Comparison of ENCODE assay signal across 12 cellular contexts in the genomic region with DNA sequence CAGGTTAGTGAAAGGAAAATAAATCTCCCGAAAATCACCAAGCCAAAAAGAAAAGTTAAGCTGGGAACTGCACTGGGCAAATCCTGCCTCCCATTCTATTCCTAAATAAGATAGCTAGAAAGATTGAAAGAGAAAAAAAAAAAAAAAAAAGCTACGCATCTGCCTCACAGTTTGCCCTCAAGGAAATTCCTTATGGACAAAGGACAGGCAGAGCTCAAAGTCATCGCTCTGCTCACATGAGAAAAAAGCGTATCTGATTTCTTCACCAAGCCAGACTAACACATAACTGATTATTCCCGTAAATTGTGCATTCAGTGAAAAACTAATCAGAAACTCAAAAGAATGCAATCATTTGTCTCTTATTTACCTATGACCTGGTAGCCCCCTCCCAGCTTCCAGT.
"Had no signal": no experiment of that assay in that cellular context is flagged by ENCODE, and none has a peak within 500 bp of the region (broad histone marks: within the 10 kb centered on the region; RNA-seq: fewer than 3 reads in every experiment).

No MANE protein-coding gene starts in this region.

- H3K4me1 ChIP-seq: esophagus squamous epithelium, left ventricle myocardium inferior, right lobe of liver had no signal

- DNase-seq: activated CD4-positive, alpha-beta memory T cell treated with anti-CD3 and anti-CD28 coated beads for 36 hours; activated CD4-positive, alpha-beta T cell treated with anti-CD3 and anti-CD28 coated beads for 1 hour; activated gamma-delta T cell treated with Interleukin-2 at 50 U/mL for 16 hours; activated T-cell treated with anti-CD3 and anti-CD28 coated beads, Interleukin-2, amount 50 U/mL, for 72 hours; esophagus squamous epithelium; hypothalamus; left ventricle myocardium inferior; right lobe of liver; SK-N-SH; T-helper 1 cell had no signal

- H3K27me3 Mint-ChIP-seq: activated CD4-positive, alpha-beta memory T cell treated with anti-CD3 and anti-CD28 coated beads for 36 hours had no signal

- H3K27me3 ChIP-seq: esophagus squamous epithelium, right lobe of liver had no signal

- H3K9me3 Mint-ChIP-seq: activated CD4-positive, alpha-beta memory T cell treated with anti-CD3 and anti-CD28 coated beads for 36 hours; activated T-cell treated with anti-CD3 and anti-CD28 coated beads, Interleukin-2, amount 50 U/mL, for 72 hours; nephron had no signal

- H3K4me2 ChIP-seq: SK-N-SH had no signal

- H3K27ac ChIP-seq: esophagus squamous epithelium, left ventricle myocardium inferior, right lobe of liver, thoracic aorta had no signal

- ATAC-seq: activated T-cell treated with anti-CD3 and anti-CD28 coated beads, Interleukin-2, amount 50 U/mL, for 72 hours; right lobe of liver had no signal

- H3K4me3 Mint-ChIP-seq: activated CD4-positive, alpha-beta memory T cell treated with anti-CD3 and anti-CD28 coated beads for 36 hours; activated T-cell treated with anti-CD3 and anti-CD28 coated beads, Interleukin-2, amount 50 U/mL, for 72 hours; nephron had no signal

- H3K9ac ChIP-seq: SK-N-SH had no signal

- H3K27ac Mint-ChIP-seq: activated CD4-positive, alpha-beta memory T cell treated with anti-CD3 and anti-CD28 coated beads for 36 hours; activated T-cell treated with anti-CD3 and anti-CD28 coated beads, Interleukin-2, amount 50 U/mL, for 72 hours; nephron had no signal

- H3K9me3 ChIP-seq: esophagus squamous epithelium, left ventricle myocardium inferior, right lobe of liver, SK-N-SH, thoracic aorta had no signal

- H3K4me3 ChIP-seq: esophagus squamous epithelium, left ventricle myocardium inferior, right lobe of liver, thoracic aorta had no signal
